In the genomic region with DNA sequence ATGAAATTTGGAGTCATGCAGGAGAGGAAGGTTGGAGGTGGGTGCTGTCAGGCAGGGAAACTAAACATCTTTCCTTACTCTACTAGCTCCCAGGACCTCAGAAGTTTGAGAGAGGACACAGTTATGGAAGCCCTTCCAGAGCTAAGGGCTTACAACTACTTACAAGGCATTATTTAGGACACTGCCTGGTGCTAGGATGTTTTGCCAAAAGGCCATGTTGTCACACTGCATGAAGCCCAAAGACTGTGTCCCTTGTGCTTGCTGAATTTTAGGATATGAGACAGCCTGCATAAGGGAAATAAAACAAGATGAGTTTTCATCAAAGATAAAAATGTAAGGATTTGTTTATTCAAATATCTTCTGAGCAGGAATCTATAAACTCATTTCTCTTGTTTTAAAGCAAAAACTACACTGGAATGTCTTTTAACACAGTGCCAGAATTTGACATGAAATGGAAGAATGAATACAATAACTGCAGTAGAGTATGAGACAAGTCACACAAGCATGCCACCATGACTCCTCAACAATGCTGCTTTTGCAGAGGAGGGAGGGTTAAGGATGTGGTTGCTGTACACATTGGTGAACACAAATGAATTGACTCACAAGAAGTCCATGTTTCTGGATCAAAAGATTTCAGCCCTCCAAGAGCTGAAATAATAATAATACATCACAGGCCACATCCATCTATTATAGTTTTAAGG, we compare ENCODE assay signal across 16 cellular contexts.
A peak's percentile ranks its signal among the peaks of the same experiment; 100 is the strongest.
DNase-seq lines count a peak whose midpoint lies in the region; ATAC-seq, FAIRE-seq and TF ChIP-seq lines count a peak whose summit lies in the region.
"Had no signal": no experiment of that assay in that cellular context is flagged by ENCODE, and none has a peak within 500 bp of the region (broad histone marks: within the 10 kb centered on the region; RNA-seq: fewer than 3 reads in every experiment).

No MANE protein-coding gene starts in this region.

- H3K27me3 ChIP-seq in ACC112 (ENCODE audit: insufficient read depth, low read length), result no peaks in the 10 kb centered on the region
- H3K27me3 ChIP-seq in IMR-90 (ENCODE audit: control insufficient read depth, insufficient read depth, low read length), result no peaks in the 10 kb centered on the region
- no peaks in the 10 kb centered on the region for H3K27me3 ChIP-seq in bronchial epithelial cell (ENCODE audit: control insufficient read depth, insufficient read depth, low read length)
- H3K27me3 ChIP-seq in HAP-1 (ENCODE audit: low read depth), result no peaks in the 10 kb centered on the region
- H3K27me3 ChIP-seq: neutrophil had no signal

- no peaks in the 10 kb centered on the region for H3K27me3 Mint-ChIP-seq in natural killer cell treated with Interleukin-12 subunit alpha and Interleukin-12 subunit beta and Interleukin-15 and Interleukin-18, amount 100 ng/mL, for 72 hours
- H3K27me3 Mint-ChIP-seq: activated CD4-positive, alpha-beta T cell treated with anti-CD3 and anti-CD28 coated beads, Interleukin-2, amount 10 ng/mL, durations not matched to agents 24 days and 14 days had no signal

- H3K4me3 ChIP-seq in ACC112 (ENCODE audit: low read depth, low read length) (peak overlapping the region; percentile 74; the same call in 1 of the 2 replicates), IMR-90 (ENCODE audit: insufficient read depth, low read depth, low read length) (no peak overlapping the region), bronchial epithelial cell (ENCODE audit: low read depth, low read length) (no peak overlapping the region), HAP-1 (no peak overlapping the region)
- H3K4me3 ChIP-seq: lower lobe of right lung had no signal

- H3K18ac ChIP-seq in IMR-90 (ENCODE audit: low read depth, low read length), result peak overlapping the region; percentile 52

- H2AFZ ChIP-seq in ACC112 (ENCODE audit: low read length, unreplicated experiment), result peak overlapping the region; percentile 93
- peak overlapping the region; percentile 59 for H2AFZ ChIP-seq in IMR-90 (replicated peaks; ENCODE audit: low read length, poor library complexity)

- dilution Hi-C loops in IMR-90 (cut with HindIII; ENCODE audit: low sequenced_read_pairs, unreplicated experiment), result no loop called here

- H3K9me3 ChIP-seq in IMR-90 (ENCODE audit: control insufficient read depth, insufficient read depth, low read length) (no peaks in the 10 kb centered on the region), HAP-1 (no peaks in the 10 kb centered on the region)
- H3K9me3 ChIP-seq: Caco-2, lower lobe of right lung, neutrophil had no signal

- H2BK20ac ChIP-seq in IMR-90 (ENCODE audit: low read depth, low read length), result peak overlapping the region; percentile 86

- H4K8ac ChIP-seq in IMR-90 (ENCODE audit: low read depth in 2 of 2, low read length in 2 of 2), result peak overlapping the region; percentile 43 to 68; a peak in 2 of 4 replicates

- peak; percentile 54 for ATAC-seq in IMR-90 (ENCODE audit: low read depth)
- ATAC-seq in HG02798 (IDR thresholded peaks at IDR 0.05; ENCODE audit: poor library complexity, unreplicated experiment), result no peak
- no peak for ATAC-seq in HG03280 (IDR thresholded peaks at IDR 0.05; ENCODE audit: unreplicated experiment)
- no peak for ATAC-seq in natural killer cell treated with Interleukin-12 subunit alpha and Interleukin-12 subunit beta and Interleukin-15 and Interleukin-18, amount 100 ng/mL, for 72 hours
- ATAC-seq: HepG2, lower lobe of right lung had no signal

- no TSS peak for BruUV-seq in IMR-90 (replicated peaks; lab: Mats Ljungman, UMichigan)

- peaks cover 25% of the 10 kb centered on the region for H3K4me1 ChIP-seq in ACC112 (ENCODE audit: control insufficient read depth, insufficient read depth, low read length, unreplicated experiment)
- peaks cover 8% of the 10 kb centered on the region for H3K4me1 ChIP-seq in IMR-90 (ENCODE audit: control insufficient read depth, insufficient read depth, low read length)
- H3K4me1 ChIP-seq in HAP-1, result peaks cover 8% of the 10 kb centered on the region

- intact Hi-C loops in IMR-90 (cut with micrococcal nuclease), result loop anchor here (5.0 kb wide), 1 partner anchor 145 kb away; no protein-coding TSS in a partner anchor

- peak overlapping the region; percentile 58 for H4K91ac ChIP-seq in IMR-90 (ENCODE audit: insufficient read depth, low read depth, low read length)

- H3K4me2 ChIP-seq in IMR-90 (ENCODE audit: low read depth, low read length), result no peak overlapping the region

- H3K36me3 ChIP-seq in ACC112 (ENCODE audit: insufficient read depth, low read length) (no peaks in the 10 kb centered on the region), IMR-90 (ENCODE audit: control insufficient read depth, insufficient read depth, low read length) (no peaks in the 10 kb centered on the region), bronchial epithelial cell (ENCODE audit: control insufficient read depth, insufficient read depth, low read length) (no peaks in the 10 kb centered on the region), HAP-1 (replicated peaks) (no peaks in the 10 kb centered on the region)
- H3K36me3 ChIP-seq: lower lobe of right lung, neutrophil had no signal

- TF ChIP-seq POLR2A in IMR-90 (IDR thresholded peaks at IDR 0.05; ENCODE audit: low read depth, low read length), result no peak

- POLR2A ChIA-PET in IMR-90 (lab: Charles Lee; ENCODE audit: unreplicated experiment), result no interaction called here

- peak overlapping the region; percentile 63; the same call in 1 of the 2 replicates for H3K23ac ChIP-seq in IMR-90 (ENCODE audit: low read depth, low read length)

- in situ Hi-C loops in IMR-90 (cut with MboI; ENCODE audit: low sequenced_read_pairs), result no loop called here
- in situ Hi-C loops in HAP-1 (cut with MboI; ENCODE audit: low sequenced_read_pairs), result no loop called here

- H2AK9ac ChIP-seq in IMR-90 (replicated peaks; ENCODE audit: low read depth, low read length, poor library complexity), result no peak overlapping the region

- H4K20me1 ChIP-seq in IMR-90 (ENCODE audit: insufficient read depth, low read length), result no peaks in the 10 kb centered on the region

- peak overlapping the region; percentile 55; the same call in 1 of the 2 replicates for H3K14ac ChIP-seq in IMR-90 (replicated peaks; ENCODE audit: low read depth, low read length)

- no peaks in the 10 kb centered on the region for H3K79me1 ChIP-seq in IMR-90 (ENCODE audit: low read depth in 1 of 2, low read length in 2 of 2)

- H3K4ac ChIP-seq in IMR-90 (ENCODE audit: low read depth, low read length), result peak overlapping the region; percentile 83

- peaks cover under 1% of the 10 kb centered on the region for H3K9me3 Mint-ChIP-seq in natural killer cell treated with Interleukin-12 subunit alpha and Interleukin-12 subunit beta and Interleukin-15 and Interleukin-18, amount 100 ng/mL, for 72 hours
- H3K9me3 Mint-ChIP-seq: activated CD4-positive, alpha-beta T cell treated with anti-CD3 and anti-CD28 coated beads, Interleukin-2, amount 10 ng/mL, durations not matched to agents 24 days and 14 days; endodermal cell had no signal

- peaks cover 3% of the 10 kb centered on the region for H3K9me1 ChIP-seq in IMR-90 (ENCODE audit: insufficient read depth, low read length)

- TF ChIP-seq CTCF in IMR-90 (conservative IDR thresholded peaks at IDR 0.05; ENCODE audit: low read depth, low read length) (no peak), bronchial epithelial cell (IDR thresholded peaks at IDR 0.05; ENCODE audit: insufficient read depth, low read length, severe bottlenecking) (no peak)

- DNase-seq in IMR-90 (peak; percentile 74), bronchial epithelial cell (ENCODE audit: low read depth) (peak; percentile 52), hepatic stellate cell (ENCODE audit: low spot score) (peak; percentile 14), HAP-1 (ENCODE audit: low spot score in 2 of 2) (no peak)
- DNase-seq in natural killer cell treated with Interleukin-12 subunit alpha and Interleukin-12 subunit beta and Interleukin-15 and Interleukin-18, amount 100 ng/mL, for 72 hours (ENCODE audit: low spot score), result no peak
- DNase-seq: activated CD4-positive, alpha-beta T cell treated with anti-CD3 and anti-CD28 coated beads, Interleukin-2, amount 10 ng/mL, durations not matched to agents 24 days and 14 days; Caco-2; endodermal cell; lower lobe of right lung; NCI-H1105; T-helper 1 cell had no signal

- no peak overlapping the region for H3K9ac ChIP-seq in IMR-90 (ENCODE audit: low read depth, low read length)

- peak overlapping the region; percentile 81 for H2BK120ac ChIP-seq in IMR-90 (ENCODE audit: low read depth, low read length)

- peak overlapping the region; percentile 3 for H4K5ac ChIP-seq in IMR-90 (ENCODE audit: low read depth, low read length)

- peak overlapping the region; percentile 85 for H2BK5ac ChIP-seq in IMR-90 (ENCODE audit: low read depth, low read length, poor library complexity, severe bottlenecking)

- no peaks in the 10 kb centered on the region for H3K4me1 Mint-ChIP-seq in natural killer cell treated with Interleukin-12 subunit alpha and Interleukin-12 subunit beta and Interleukin-15 and Interleukin-18, amount 100 ng/mL, for 72 hours (ENCODE audit: low read depth in 2 of 2)
- H3K4me1 Mint-ChIP-seq: activated CD4-positive, alpha-beta T cell treated with anti-CD3 and anti-CD28 coated beads, Interleukin-2, amount 10 ng/mL, durations not matched to agents 24 days and 14 days had no signal

- no peak overlapping the region for H3K27ac Mint-ChIP-seq in natural killer cell treated with Interleukin-12 subunit alpha and Interleukin-12 subunit beta and Interleukin-15 and Interleukin-18, amount 100 ng/mL, for 72 hours
- H3K27ac Mint-ChIP-seq: activated CD4-positive, alpha-beta T cell treated with anti-CD3 and anti-CD28 coated beads, Interleukin-2, amount 10 ng/mL, durations not matched to agents 24 days and 14 days; endodermal cell had no signal

- H3K4me3 Mint-ChIP-seq in natural killer cell treated with Interleukin-12 subunit alpha and Interleukin-12 subunit beta and Interleukin-15 and Interleukin-18, amount 100 ng/mL, for 72 hours, result no peak overlapping the region
- H3K4me3 Mint-ChIP-seq: activated CD4-positive, alpha-beta T cell treated with anti-CD3 and anti-CD28 coated beads, Interleukin-2, amount 10 ng/mL, durations not matched to agents 24 days and 14 days; endodermal cell had no signal

- peak overlapping the region; percentile 84 for H2AK5ac ChIP-seq in IMR-90 (ENCODE audit: low read depth, low read length)

- FAIRE-seq in bronchial epithelial cell (lab: Jason Lieb, UNC), result no peak
- FAIRE-seq: HepG2 had no signal

- no peaks in the 10 kb centered on the region for H3K36me3 Mint-ChIP-seq in natural killer cell treated with Interleukin-12 subunit alpha and Interleukin-12 subunit beta and Interleukin-15 and Interleukin-18, amount 100 ng/mL, for 72 hours

- CTCF ChIA-PET in IMR-90 (lab: Yijun Ruan, JAX), result no interaction called here

- peak overlapping the region; percentile 57; the same call in 1 of the 3 replicates for H2BK15ac ChIP-seq in IMR-90 (ENCODE audit: low read depth, low read length)

- no peak for TF ChIP-seq RAD21 in IMR-90 (IDR thresholded peaks at IDR 0.05; ENCODE audit: low read length)

- no peaks in the 10 kb centered on the region for H3K79me2 ChIP-seq in ACC112 (ENCODE audit: control insufficient read depth, insufficient read depth, low read length, unreplicated experiment)

- H3K27ac ChIP-seq in ACC112 (ENCODE audit: low read depth, low read length) (peak overlapping the region; percentile 98), IMR-90 (ENCODE audit: insufficient read depth, low read length) (no peak overlapping the region)
- H3K27ac ChIP-seq: lower lobe of right lung, neutrophil had no signal

- H3K56ac ChIP-seq in IMR-90 (ENCODE audit: extremely low read depth, insufficient read depth, low read length), result no peak overlapping the region

Comparison
In these comparisons a context has a peak if more than half of its experiments do, and no peak if none do; other contexts are left out.
1. DNase-seq: peak in IMR-90 (single experiment), bronchial epithelial cell (single experiment) and hepatic stellate cell (single experiment); none in HAP-1 (0 of 2) and natural killer cell treated with Interleukin-12 subunit alpha and Interleukin-12 subunit beta and Interleukin-15 and Interleukin-18, amount 100 ng/mL, for 72 hours (single experiment).